8 cellular contexts compared by ENCODE assay signal in the genomic region with DNA sequence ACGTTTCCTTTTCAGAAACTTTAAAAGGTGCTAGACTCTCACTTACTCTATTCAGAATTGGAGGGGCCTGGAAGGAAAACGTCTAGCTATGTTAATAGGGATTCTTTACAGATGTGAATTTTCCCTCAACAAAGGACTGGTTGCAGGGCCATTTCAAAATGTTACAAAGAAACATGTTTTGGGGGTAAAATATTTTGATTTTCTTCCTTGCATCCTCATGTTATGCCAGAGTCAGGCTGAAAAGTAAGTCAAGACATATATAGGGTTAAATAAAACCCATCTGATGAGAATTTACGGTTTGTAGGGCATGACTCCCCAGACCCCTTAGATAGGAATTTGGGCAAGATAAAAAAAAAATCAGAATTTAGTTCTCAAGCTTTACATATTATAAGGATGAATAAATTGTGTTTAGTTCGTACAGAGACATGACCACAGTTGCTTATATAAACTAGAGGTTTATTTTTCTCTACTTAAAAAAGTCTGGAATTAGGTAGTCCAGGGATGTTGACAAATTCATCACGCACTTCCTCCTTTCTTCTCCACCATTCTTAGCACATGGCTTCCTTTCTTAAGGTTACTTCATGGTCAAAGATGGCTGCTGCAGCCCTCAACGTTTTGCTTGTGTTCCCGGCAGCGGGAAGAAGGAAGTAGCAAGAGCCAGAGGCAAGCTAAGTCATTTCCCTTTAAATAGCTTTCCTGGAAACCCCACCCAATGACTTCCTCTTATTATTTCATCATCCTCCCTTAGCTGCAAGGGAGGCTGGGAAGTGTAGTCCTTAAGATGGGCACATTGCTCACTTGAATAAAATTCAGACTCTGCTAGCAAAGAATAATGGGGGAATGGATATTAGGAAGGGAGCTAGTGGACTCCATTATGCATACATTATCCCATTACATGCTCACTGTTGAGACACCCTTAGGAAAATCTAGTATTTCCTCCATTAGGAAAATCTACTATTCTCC. TPM values are rescaled to one million over a fixed set of nuclear protein-coding genes. Genes with fewer than 3 reads are reported as not detected.
DNase-seq lines count a peak whose midpoint lies in the region; ATAC-seq and TF ChIP-seq lines count a peak whose summit lies in the region.
"Not testable (repeated sequence)": the region's sequence is repeated elsewhere in the genome, so short reads cannot be mapped to it uniquely, and the experiment has no call there.

No MANE protein-coding gene starts in this region.

- H3K4me3 ChIP-seq in WERI-Rb-1 (ENCODE audit: low read depth, low read length); mammary epithelial cell (replicated peaks in 1 of 3; ENCODE audit: insufficient read depth in 1 of 3, low read depth in 2 of 3, low read length in 3 of 3): not testable (repeated sequence)

- H2AFZ ChIP-seq in mammary epithelial cell (ENCODE audit: low read depth, low read length): not testable (repeated sequence)

- not testable (repeated sequence) for H3K27me3 ChIP-seq in WERI-Rb-1 (ENCODE audit: insufficient read depth, low read depth, severe bottlenecking); mammary epithelial cell (ENCODE audit: insufficient read depth, low read length)

- H4K20me1 ChIP-seq in mammary epithelial cell (ENCODE audit: insufficient read depth, low read length): not testable (repeated sequence)

- intact Hi-C loops in CD14-positive monocyte (cut with micrococcal nuclease): not testable (repeated sequence)
- intact Hi-C loops in mammary epithelial cell (cut with micrococcal nuclease): loop anchor here (1.0 kb wide), 1 partner anchor 13 kb away; a partner anchor contains a TSS

- DNase-seq in CD14-positive monocyte (ENCODE audit: low spot score) (peak; percentile 82), NOMO-1 (lab: John Stamatoyannopoulos, UW; ENCODE audit: unreplicated experiment in 2 of 2) (peak; percentile 78 to 98), WERI-Rb-1 (peak; percentile 29), mammary epithelial cell (peak; percentile 82), iPS DF 4.7 (ENCODE audit: extremely low read depth, low spot score) (peak; percentile 71)
- peak; percentile 21 to 54 for DNase-seq in stimulated activated CD4-positive, alpha-beta T cell treated with anti-CD3 and anti-CD28 coated beads, Interleukin-15, amount 100 ng/mL, for 48 hours (ENCODE audit: low read depth in 2 of 2)

- in situ Hi-C loops in mammary epithelial cell (cut with MboI; ENCODE audit: low sequenced_read_pairs in 2 of 2): not testable (repeated sequence)

- H3K9ac ChIP-seq in mammary epithelial cell (ENCODE audit: insufficient read depth, low read length): not testable (repeated sequence)

- not testable (repeated sequence) for H3K4me3 Mint-ChIP-seq in CD14-positive monocyte

- TF ChIP-seq CTCF in CD14-positive monocyte (IDR thresholded peaks at IDR 0.05); WERI-Rb-1 (IDR thresholded peaks at IDR 0.05; ENCODE audit: low read depth, low read length); mammary epithelial cell (conservative IDR thresholded peaks at IDR 0.05 in 1 of 2, IDR thresholded peaks at IDR 0.05 in 1 of 2; ENCODE audit: extremely low read depth in 1 of 2, insufficient read depth in 1 of 2, low read depth in 1 of 2, low read length in 2 of 2): not testable (repeated sequence)

- dilution Hi-C loops in mammary epithelial cell (cut with HindIII; ENCODE audit: low sequenced_read_pairs): not testable (repeated sequence)

- not testable (repeated sequence) for H3K4me2 ChIP-seq in mammary epithelial cell (ENCODE audit: insufficient read depth, low read depth, low read length)

- peak overlapping the region; percentile 25 for H3K27ac ChIP-seq in WERI-Rb-1
- H3K27ac ChIP-seq in mammary epithelial cell (ENCODE audit: insufficient read depth, low read depth, low read length): not testable (repeated sequence)

- not testable (repeated sequence) for H3K9me3 ChIP-seq in WERI-Rb-1 (ENCODE audit: severe bottlenecking); mammary epithelial cell (replicated peaks; ENCODE audit: insufficient read depth, low read length)

- WGBS in mammary epithelial cell (ENCODE audit: low coverage, missing lambda C conversion rate): 56% methylated on average over 8 of the region's 8 CpGs

- H3K36me3 Mint-ChIP-seq in CD14-positive monocyte: not testable (repeated sequence)

- H3K79me2 ChIP-seq in mammary epithelial cell (ENCODE audit: insufficient read depth, low read length): not testable (repeated sequence)

- peak overlapping the region; percentile 87 to 98 (median 96) for H3K27ac Mint-ChIP-seq in CD14-positive monocyte

- not testable (repeated sequence) for H3K36me3 ChIP-seq in WERI-Rb-1; mammary epithelial cell (ENCODE audit: insufficient read depth, low read length)

- ATAC-seq in GM19455 (IDR thresholded peaks at IDR 0.05; ENCODE audit: unreplicated experiment): peak; percentile 58
- ATAC-seq in HG03432 (IDR thresholded peaks at IDR 0.05; ENCODE audit: unreplicated experiment): peak; percentile 69

- BruUV-seq in mammary epithelial cell (replicated peaks; lab: Mats Ljungman, UMichigan): TSS peak; percentile 94

- not testable (repeated sequence) for H3K27me3 Mint-ChIP-seq in CD14-positive monocyte (ENCODE audit: low read depth in 3 of 3)

- CTCF ChIA-PET in mammary epithelial cell (lab: Charles Lee; ENCODE audit: low non-redundant PET): not testable (repeated sequence)

- H3K9me3 Mint-ChIP-seq in CD14-positive monocyte: not testable (repeated sequence)

- peaks cover 36% of the 10 kb centered on the region for H3K4me1 Mint-ChIP-seq in CD14-positive monocyte

- peaks cover 30% of the 10 kb centered on the region for H3K4me1 ChIP-seq in mammary epithelial cell (ENCODE audit: insufficient read depth, low read length)

RNA-seq across cellular contexts. Expression of a gene that starts 12.7 kb away (rescaled TPM):
- 10 to 100 TPM in 1 of 2 donors, 1 to 10 TPM in 1; 7.2 to 11.1 TPM for polyA plus RNA-seq in CD14-positive monocyte
- total RNA-seq in mammary epithelial cell: 100 to 1,000 TPM in 1 of 2 donors, 10 to 100 TPM in 1; 92.6 to 124 TPM
- polyA plus RNA-seq in mammary epithelial cell: 21.6 TPM
- polyA minus RNA-seq in mammary epithelial cell: 84.4 TPM

Comparison
In these comparisons a context has a peak if more than half of its experiments do, and no peak if none do; other contexts are left out.
1. DNase-seq: peak in every context shown above with its lines; median percentile 88 in NOMO-1; 82 in CD14-positive monocyte; 82 in mammary epithelial cell; 71 in iPS DF 4.7; 38 in stimulated activated CD4-positive, alpha-beta T cell treated with anti-CD3 and anti-CD28 coated beads, Interleukin-15, amount 100 ng/mL, for 48 hours; 29 in WERI-Rb-1.